17 cellular contexts compared by ENCODE assay signal in the genomic region with DNA sequence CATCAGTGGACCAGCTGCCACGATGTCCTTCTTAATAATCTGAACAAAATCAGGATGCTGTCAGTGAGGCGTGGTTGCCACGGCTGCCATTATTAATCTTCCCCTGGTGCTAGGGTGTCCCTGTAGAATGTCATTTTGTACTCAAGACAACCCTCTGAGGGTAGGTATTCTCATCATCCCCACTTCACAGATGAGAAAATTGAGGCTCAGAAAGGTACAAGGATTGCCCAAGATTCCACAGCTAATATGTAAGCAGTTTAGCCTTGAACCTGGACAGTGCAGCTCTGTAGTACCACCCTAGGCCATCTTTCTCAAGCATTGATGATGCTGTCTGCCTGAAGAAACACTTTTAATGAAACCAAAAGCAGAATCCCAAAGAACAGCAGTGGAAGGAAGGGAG. TPM values are rescaled to one million over a fixed set of nuclear protein-coding genes. Genes with fewer than 3 reads are reported as not detected.
DNase-seq lines count a peak whose midpoint lies in the region; ATAC-seq, FAIRE-seq and TF ChIP-seq lines count a peak whose summit lies in the region.
"Had no signal": no experiment of that assay in that cellular context is flagged by ENCODE, and none has a peak within 500 bp of the region (broad histone marks: within the 10 kb centered on the region; RNA-seq: fewer than 3 reads in every experiment).

No MANE protein-coding gene starts in this region.

- H3K27me3 Mint-ChIP-seq in HFFc6 (ENCODE audit: insufficient read depth): no peaks in the 10 kb centered on the region; the same call in 1 of the 2 replicates

- H3K36me3 ChIP-seq in left ventricle myocardium inferior (peaks cover 60% of the 10 kb centered on the region), bronchial epithelial cell (ENCODE audit: control insufficient read depth, insufficient read depth, low read length) (peaks cover 26% of the 10 kb centered on the region), tibial artery (peaks cover 12 to 74% (median 55%) of the 10 kb centered on the region in 3 donors)

- no peak for ATAC-seq in right cardiac atrium

- H3K36me3 Mint-ChIP-seq in HFFc6 (ENCODE audit: low read depth): peaks cover 50% of the 10 kb centered on the region

- H3K9me3 Mint-ChIP-seq in HFFc6: no peaks in the 10 kb centered on the region

- H3K4me1 Mint-ChIP-seq in HFFc6 (ENCODE audit: low read depth): peaks cover 78% of the 10 kb centered on the region

- H3K4me3 ChIP-seq in left ventricle myocardium inferior (no peak overlapping the region), right cardiac atrium (ENCODE audit: low read length) (no peak overlapping the region), bronchial epithelial cell (ENCODE audit: low read depth, low read length) (no peak overlapping the region), tibial artery (no peak overlapping the region)
- H3K4me3 ChIP-seq: BLaER1 treated with 17β-estradiol and CSF1 and Interleukin-3, amounts not matched to agents 10 nM and 100 nM; PC-9 had no signal

- FAIRE-seq in bronchial epithelial cell (lab: Jason Lieb, UNC): peak; percentile 23
- FAIRE-seq: D721Med, H1 had no signal

- peaks cover 100% of the 10 kb centered on the region for H3K4me1 ChIP-seq in left ventricle myocardium inferior
- H3K4me1 ChIP-seq in right cardiac atrium (ENCODE audit: control insufficient read depth, insufficient read depth, low read length): peaks cover 11% of the 10 kb centered on the region
- peaks cover 0 to 90% (median 51%) of the 10 kb centered on the region in 4 donors for H3K4me1 ChIP-seq in tibial artery

- intact Hi-C loops in left ventricle myocardium inferior (cut with micrococcal nuclease): no loop called here
- intact Hi-C loops in right cardiac atrium (cut with DNase I): no loop called here
- intact Hi-C loops in tibial artery (cut with DNase I; ENCODE audit: low total_unique reads): no loop called here

- H3K27ac Mint-ChIP-seq in HFFc6: peak overlapping the region; percentile 33; the same call in 1 of the 2 replicates

- TF ChIP-seq CTCF in left ventricle myocardium inferior (IDR thresholded peaks at IDR 0.05; ENCODE audit: borderline replicate concordance): no peak
- TF ChIP-seq CTCF in HFFc6 (IDR thresholded peaks at IDR 0.05): no peak
- no peak for TF ChIP-seq CTCF in bronchial epithelial cell (IDR thresholded peaks at IDR 0.05; ENCODE audit: insufficient read depth, low read length, severe bottlenecking)
- no peak for TF ChIP-seq CTCF in tibial artery (IDR thresholded peaks at IDR 0.05)

- H3K9me3 ChIP-seq in left ventricle myocardium inferior (replicated peaks) (no peaks in the 10 kb centered on the region), right cardiac atrium (ENCODE audit: control insufficient read depth, low read length) (no peaks in the 10 kb centered on the region), tibial artery (no peaks in the 10 kb centered on the region)

- DNase-seq in left ventricle myocardium inferior (no peak), right cardiac atrium (no peak), HFFc6 (no peak), bronchial epithelial cell (ENCODE audit: low read depth) (no peak), tibial artery (no peak), GM19238 (ENCODE audit: insufficient read length, low spot score) (no peak), GF-D8 (lab: John Stamatoyannopoulos, UW) (no peak)
- DNase-seq: NCI-H1048, NCI-H1436, NCI-H1930, NCI-H345, NCI-H524 treated with DMSO at 0.1 percent for 48 hours, PC-9 had no signal

- 90% methylated on average over 3 of the region's 3 CpGs for WGBS in right cardiac atrium

- H3K4me3 Mint-ChIP-seq in HFFc6: no peak overlapping the region

- H3K27ac ChIP-seq in left ventricle myocardium inferior (replicated peaks) (peak overlapping the region; percentile 96), right cardiac atrium (ENCODE audit: low read length) (no peak overlapping the region), tibial artery (peak overlapping the region; percentile 16 to 70)
- H3K27ac ChIP-seq: BLaER1 treated with 17β-estradiol and CSF1 and Interleukin-3, amounts not matched to agents 10 nM and 100 nM; PC-9; RWPE1 had no signal

- H3K27me3 ChIP-seq in left ventricle myocardium inferior (ENCODE audit: low read depth) (no peaks in the 10 kb centered on the region), right cardiac atrium (ENCODE audit: control insufficient read depth, insufficient read depth) (no peaks in the 10 kb centered on the region), bronchial epithelial cell (ENCODE audit: control insufficient read depth, insufficient read depth, low read length) (no peaks in the 10 kb centered on the region), tibial artery (no peaks in the 10 kb centered on the region)
- H3K27me3 ChIP-seq: BLaER1 treated with 17β-estradiol and CSF1 and Interleukin-3, amounts not matched to agents 10 nM and 100 nM had no signal

RNA-seq across cellular contexts. Expression of a gene that starts 8.1 kb away (rescaled TPM):
- total RNA-seq in left ventricle myocardium inferior (395 TPM), right cardiac atrium (100 to 1,000 TPM; 370 to 446 (median 409) TPM), bronchial epithelial cell (67.4 and 92.7 TPM in 2 replicates)
- polyA plus RNA-seq in right cardiac atrium: 235 TPM
- 100 to 1,000 TPM; 326 to 383 (median 349) TPM for total RNA-seq in HFFc6 (2021; fragmentation: NEBNext Ultra II Directional; extraction: Animal tissue kit (Norgen Biotek cat#: 25700))

RNA-seq across cellular contexts. Expression of a gene that starts 26.5 kb away (rescaled TPM):
- total RNA-seq in left ventricle myocardium inferior: 8.1 TPM
- total RNA-seq in right cardiac atrium: 1 to 10 TPM; 5.6 to 9.4 (median 8.6) TPM
- 3.4 TPM for polyA plus RNA-seq in right cardiac atrium
- 1 to 10 TPM; 4.6 to 7.0 (median 5.9) TPM for total RNA-seq in HFFc6 (2021; fragmentation: NEBNext Ultra II Directional; extraction: Animal tissue kit (Norgen Biotek cat#: 25700))
- total RNA-seq in bronchial epithelial cell: 6.1 and 6.3 TPM in 2 replicates

RNA-seq across cellular contexts. Expression of a gene that starts 58.2 kb away (rescaled TPM):
- total RNA-seq in left ventricle myocardium inferior (5.6 TPM), right cardiac atrium (1 to 10 TPM; 5.7 to 8.2 (median 6.6) TPM), bronchial epithelial cell (10.0 and 12.4 TPM in 2 replicates)
- 1.6 TPM for polyA plus RNA-seq in right cardiac atrium
- 10 to 100 TPM in 3 of 6 experiments, 1 to 10 TPM in 3; 8.6 to 11.0 (median 9.9) TPM for total RNA-seq in HFFc6 (2021; fragmentation: NEBNext Ultra II Directional; extraction: Animal tissue kit (Norgen Biotek cat#: 25700))
